In the genomic region with DNA sequence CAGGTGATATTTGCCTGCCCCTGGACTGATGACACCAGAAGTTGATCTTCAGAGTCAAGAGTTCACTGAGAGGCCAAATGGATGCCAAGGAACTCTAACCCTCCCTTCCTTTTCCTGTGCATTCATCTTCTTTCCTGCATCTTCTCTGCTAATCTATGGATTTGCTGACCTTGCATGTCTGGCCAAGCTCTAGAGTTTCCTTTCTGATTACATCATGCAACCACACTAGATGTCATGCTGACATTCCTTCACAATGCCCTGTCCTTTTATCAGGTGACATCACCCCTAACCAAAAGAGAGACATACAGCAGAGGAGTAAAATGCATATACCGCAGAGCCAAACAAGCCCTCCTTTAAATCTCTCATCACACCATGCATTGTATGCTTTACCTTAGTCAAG, we compare ENCODE assay signal across 17 cellular contexts.
DNase-seq lines count a peak whose midpoint lies in the region; TF ChIP-seq lines count a peak whose summit lies in the region.
"Had no signal": no experiment of that assay in that cellular context is flagged by ENCODE, and none has a peak within 500 bp of the region (broad histone marks: within the 10 kb centered on the region; RNA-seq: fewer than 3 reads in every experiment).

No MANE protein-coding gene starts in this region.

- CTCF ChIA-PET in HEK293T (lab: Yijun Ruan, JAX): no interaction called here

- TF ChIP-seq CTCF in progenitor cell of endocrine pancreas (IDR thresholded peaks at IDR 0.05; ENCODE audit: unreplicated experiment): no peak

- H3K9me3 Mint-ChIP-seq in progenitor cell of endocrine pancreas (ENCODE audit: low read depth): peaks cover 7% of the 10 kb centered on the region

- H3K9me3 ChIP-seq in SK-N-MC (ENCODE audit: low read depth, low read length): no peaks in the 10 kb centered on the region

- no peak overlapping the region for H3K27ac Mint-ChIP-seq in progenitor cell of endocrine pancreas
- H3K27ac Mint-ChIP-seq: T-helper 1 cell treated with Interleukin-12 subunit alpha and Interleukin-12 subunit beta and Interleukin-4 antibody, amounts not matched to agents 30 μg/mL and 1 μg/mL, for 36 hours had no signal

- H3K27me3 Mint-ChIP-seq in progenitor cell of endocrine pancreas: no peaks in the 10 kb centered on the region

- no peaks in the 10 kb centered on the region for H3K4me1 Mint-ChIP-seq in progenitor cell of endocrine pancreas (ENCODE audit: low read depth)

- H3K36me3 ChIP-seq in SK-N-MC (ENCODE audit: insufficient read depth, low read length): no peaks in the 10 kb centered on the region

- no peak overlapping the region for H3K4me3 Mint-ChIP-seq in progenitor cell of endocrine pancreas (ENCODE audit: low read depth)
- H3K4me3 Mint-ChIP-seq: T-helper 1 cell treated with Interleukin-12 subunit alpha and Interleukin-12 subunit beta and Interleukin-4 antibody, amounts not matched to agents 30 μg/mL and 1 μg/mL, for 36 hours had no signal

- no peak overlapping the region for H3K4me3 ChIP-seq in SK-N-MC

- H3K9ac ChIP-seq in SK-N-MC (ENCODE audit: insufficient read length): no peak overlapping the region

- no peaks in the 10 kb centered on the region for H3K36me3 Mint-ChIP-seq in progenitor cell of endocrine pancreas (ENCODE audit: insufficient read depth)

- POLR2A ChIA-PET in HEK293T (lab: Yijun Ruan, JAX): no interaction called here

- in situ Hi-C loops in Caki2 (cut with HindIII; ENCODE audit: low pct_unique_long_range_greater_than_20kb, low sequenced_read_pairs) (no loop called here), ACHN (cut with HindIII; ENCODE audit: low pct_ligation_motif_present, low pct_unique_long_range_greater_than_20kb, low sequenced_read_pairs) (no loop called here)

- DNase-seq in Caki2 (ENCODE audit: low read depth) (peak; percentile 10), HEK293T (ENCODE audit: extremely low spot score) (no peak), SK-N-MC (ENCODE audit: low read depth, low spot score) (peak; percentile 35), kidney tubule cell (ENCODE audit: low spot score) (peak; percentile 7), ACHN (no peak), OCI-M1 (lab: John Stamatoyannopoulos, UW) (no peak), NCI-H524 treated with DMSO at 0.1 percent for 48 hours (lab: John Stamatoyannopoulos, UW) (no peak), progenitor cell of endocrine pancreas (ENCODE audit: low spot score, unreplicated experiment) (no peak)
- DNase-seq: COR-L47, DMS153, MV-4-11, NCI-H1436, NCI-H2029, NCI-H2171 treated with DMSO at 0.1 percent for 48 hours, NCI-H510A, Right ventricle myocardium superior had no signal

- no peak overlapping the region for H3K27ac ChIP-seq in SK-N-MC

TF ChIP-seq in HEK293T, 16 proteins besides CTCF, POLR2A, EP300 and RAD21:
- no peak for TF ChIP-seq L3MBTL2 (conservative IDR thresholded peaks at IDR 0.05)
- TF ChIP-seq, protein P1, sequence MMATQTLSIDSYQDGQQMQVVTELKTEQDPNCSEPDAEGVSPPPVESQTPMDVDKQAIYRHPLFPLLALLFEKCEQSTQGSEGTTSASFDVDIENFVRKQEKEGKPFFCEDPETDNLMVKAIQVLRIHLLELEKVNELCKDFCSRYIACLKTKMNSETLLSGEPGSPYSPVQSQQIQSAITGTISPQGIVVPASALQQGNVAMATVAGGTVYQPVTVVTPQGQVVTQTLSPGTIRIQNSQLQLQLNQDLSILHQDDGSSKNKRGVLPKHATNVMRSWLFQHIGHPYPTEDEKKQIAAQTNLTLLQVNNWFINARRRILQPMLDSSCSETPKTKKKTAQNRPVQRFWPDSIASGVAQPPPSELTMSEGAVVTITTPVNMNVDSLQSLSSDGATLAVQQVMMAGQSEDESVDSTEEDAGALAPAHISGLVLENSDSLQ (IDR thresholded peaks at IDR 0.05): 0 out of 2 replicates have a peak, but pooled peaks have one; percentile 5

Comparison
In these comparisons a context has a peak if more than half of its experiments do, and no peak if none do; other contexts are left out.
1. DNase-seq: peak in Caki2 (single experiment), SK-N-MC (single experiment) and kidney tubule cell (single experiment); none in HEK293T (single experiment), ACHN (single experiment), OCI-M1 (single experiment), NCI-H524 treated with DMSO at 0.1 percent for 48 hours (single experiment) and progenitor cell of endocrine pancreas (single experiment).